In genomic region chr5:151772868-151773561, GRCh38 we compare ENCODE assay signal across 8 cellular contexts.
DNase-seq lines count a peak whose midpoint lies in the region; ATAC-seq and TF ChIP-seq lines count a peak whose summit lies in the region.

No MANE protein-coding gene starts in this region.

- H3K9me3 ChIP-seq in SK-N-MC (ENCODE audit: low read depth, low read length): no peaks in the 10 kb centered on the region; the same call in 1 of the 2 replicates

- DNase-seq in stimulated activated CD4-positive, alpha-beta T cell treated with anti-CD3 and anti-CD28 coated beads, Interleukin-4, amount 100 ng/mL, for 24 hours: peak; percentile 23
- no peak for DNase-seq in stimulated activated CD4-positive, alpha-beta T cell treated with anti-CD3 and anti-CD28 coated beads, Interleukin-4, amount 100 ng/mL, for 1 hour
- DNase-seq in SK-N-MC (ENCODE audit: low read depth, low spot score) (no peak), fibroblast of pulmonary artery (ENCODE audit: low read depth) (peak; percentile 25), pons (ENCODE audit: low spot score) (peak; percentile 44), islet precursor cell (no peak)
- DNase-seq in activated CD8-positive, alpha-beta memory T cell treated with anti-CD3 and anti-CD28 coated beads, Interleukin-2, amount 50 U/mL, for 4 hours: no peak

- H3K27ac ChIP-seq in SK-N-MC: no peak overlapping the region

- no peak for ATAC-seq in GM19463 (IDR thresholded peaks at IDR 0.05; ENCODE audit: unreplicated experiment)

- peaks cover 52% of the 10 kb centered on the region for H3K36me3 ChIP-seq in SK-N-MC (ENCODE audit: insufficient read depth, low read length)

- no peak for TF ChIP-seq CTCF in fibroblast of pulmonary artery (IDR thresholded peaks at IDR 0.05; ENCODE audit: low read length, missing control alignments)

- peak overlapping the region; percentile 93 for H3K9ac ChIP-seq in SK-N-MC (ENCODE audit: insufficient read length)

- H3K4me3 ChIP-seq in SK-N-MC (peak overlapping the region; percentile 86), fibroblast of pulmonary artery (replicated peaks; ENCODE audit: low read depth, low read length) (peak overlapping the region; percentile 76)

Comparison
In these comparisons a context has a peak if more than half of its experiments do, and no peak if none do; other contexts are left out.
1. DNase-seq: peak in stimulated activated CD4-positive, alpha-beta T cell treated with anti-CD3 and anti-CD28 coated beads, Interleukin-4, amount 100 ng/mL, for 24 hours (single experiment), fibroblast of pulmonary artery (single experiment) and pons (single experiment); none in stimulated activated CD4-positive, alpha-beta T cell treated with anti-CD3 and anti-CD28 coated beads, Interleukin-4, amount 100 ng/mL, for 1 hour (single experiment), SK-N-MC (single experiment), activated CD8-positive, alpha-beta memory T cell treated with anti-CD3 and anti-CD28 coated beads, Interleukin-2, amount 50 U/mL, for 4 hours (single experiment) and islet precursor cell (single experiment).